ENCODE assay signal across 35 cellular contexts in genomic region chr4:153741529-153741928, GRCh38. TPM values are rescaled to one million over a fixed set of nuclear protein-coding genes. Genes with fewer than 3 reads are reported as not detected.
"Had no signal": no experiment of that assay in that cellular context is flagged by ENCODE, and none has a peak within 500 bp of the region (broad histone marks: within the 10 kb centered on the region; RNA-seq: fewer than 3 reads in every experiment).

No MANE protein-coding gene starts in this region.

- FAIRE-seq: RCC 7860, TTC549 had no signal

- H3K27me3 ChIP-seq: ascending aorta, SJCRH30 had no signal

- H3K4me3 ChIP-seq: ascending aorta, PC-9, SJCRH30, SK-N-MC had no signal

- H3K36me3 ChIP-seq: ascending aorta, SJCRH30 had no signal

- H3K4me2 ChIP-seq: PC-9 had no signal

- H2AFZ ChIP-seq: PC-9 had no signal

- H3K27ac ChIP-seq: ascending aorta, PC-9, RWPE1, SJCRH30, SK-N-MC had no signal

- H3K4me1 ChIP-seq: ascending aorta, SJCRH30 had no signal

- H3K9me3 ChIP-seq: SJCRH30 had no signal

- ATAC-seq: activated CD4-positive, alpha-beta T cell treated with anti-CD3 and anti-CD28 coated beads for 36 hours; activated CD4-positive, CD25-positive, alpha-beta regulatory T cell treated with anti-CD3 and anti-CD28 coated beads, Interleukin-2, amount 50 U/mL, for 24 hours; activated CD8-positive, alpha-beta T cell treated with anti-CD3 and anti-CD28 coated beads, Interleukin-2, amount 10 ng/mL, durations not matched to agents 7 days and 5 days; Right ventricle myocardium inferior; WTC11 had no signal

- DNase-seq: activated CD4-positive, alpha-beta T cell treated with anti-CD3 and anti-CD28 coated beads for 36 hours; activated CD4-positive, alpha-beta T cell treated with anti-CD3 and anti-CD28 coated beads, Interleukin-2, amount 10 ng/mL, durations not matched to agents 7 days and 5 days; activated CD4-positive, alpha-beta T cell treated with anti-CD3 and anti-CD28 coated beads, Interleukin-2, amount 50 U/mL, for 48 hours; activated CD8-positive, alpha-beta T cell treated with anti-CD3 and anti-CD28 coated beads, Interleukin-2, amount 10 ng/mL, durations not matched to agents 7 days and 5 days; activated gamma-delta T cell; activated naive CD4-positive, alpha-beta T cell treated with Interleukin-2 at 50 U/mL for 16 hours; activated naive CD8-positive, alpha-beta T cell treated with anti-CD3 and anti-CD28 coated beads, Interleukin-2, amount 10 ng/mL, durations not matched to agents 7 days and 5 days; activated T-cell treated with anti-CD3 and anti-CD28 coated beads, Interleukin-2, amount 50 U/mL, for 24 hours; amygdala; Karpas-422; KBM-7; NCI-H1105; NCI-H1417 treated with DMSO at 0.1 percent for 48 hours; NCI-H187 treated with DMSO at 0.1 percent for 48 hours; NCI-H2081; NCI-H2171 treated with DMSO at 0.1 percent for 48 hours; NCI-H2227 treated with DMSO at 0.1 percent for 48 hours; NCI-H446 treated with DMSO at 0.1 percent for 48 hours; NCI-H524 treated with DMSO at 0.1 percent for 48 hours; PC-9; SJCRH30; T1000 had no signal

RNA-seq across cellular contexts. Expression of gene RNF175, which starts 18.3 kb away (rescaled TPM):
- total RNA-seq: activated CD4-positive, alpha-beta T cell treated with anti-CD3 and anti-CD28 coated beads, Interleukin-2, amount 10 ng/mL, durations not matched to agents 7 days and 5 days; activated CD8-positive, alpha-beta T cell treated with anti-CD3 and anti-CD28 coated beads, Interleukin-2, amount 10 ng/mL, durations not matched to agents 7 days and 5 days; activated naive CD8-positive, alpha-beta T cell treated with anti-CD3 and anti-CD28 coated beads, Interleukin-2, amount 10 ng/mL, durations not matched to agents 7 days and 5 days; activated T-helper 2 cell treated with anti-CD3 and anti-CD28 coated beads, Interferon-gamma antibody, Interleukin-2, Interleukin-4, amounts not matched to agents 10 μg/mL and 5 μg/mL and 100 μg/mL, durations not matched to agents 14 hours and 24 hours and 36 hours; ascending aorta; PC-9; SJCRH30; T-helper 1 cell treated with Interleukin-12 subunit alpha and Interleukin-12 subunit beta and Interleukin-4 antibody, amounts not matched to agents 30 ng/mL and 1 ng/mL, for 36 hours; T-helper 2 cell treated with Interferon-gamma antibody and Interleukin-4, amounts not matched to agents 100 ng/mL and 5 ng/mL, for 36 hours had no signal

RNA-seq across cellular contexts. Expression of gene SFRP2, which starts 47.4 kb away (rescaled TPM):
- total RNA-seq: activated CD4-positive, alpha-beta T cell treated with anti-CD3 and anti-CD28 coated beads for 36 hours; activated CD4-positive, alpha-beta T cell treated with anti-CD3 and anti-CD28 coated beads, Interleukin-2, amount 10 ng/mL, durations not matched to agents 7 days and 5 days; activated CD8-positive, alpha-beta T cell treated with anti-CD3 and anti-CD28 coated beads, Interleukin-2, amount 10 ng/mL, durations not matched to agents 7 days and 5 days; activated naive CD8-positive, alpha-beta T cell treated with anti-CD3 and anti-CD28 coated beads, Interleukin-2, amount 10 ng/mL, durations not matched to agents 7 days and 5 days; activated T-helper 2 cell treated with anti-CD3 and anti-CD28 coated beads, Interferon-gamma antibody, Interleukin-2, Interleukin-4, amounts not matched to agents 10 μg/mL and 5 μg/mL and 100 μg/mL, durations not matched to agents 14 hours and 24 hours and 36 hours; MCF 10A; OCI-LY7; PC-9; Right ventricle myocardium inferior; SJCRH30; T-helper 1 cell treated with Interleukin-12 subunit alpha and Interleukin-12 subunit beta and Interleukin-4 antibody, amounts not matched to agents 30 ng/mL and 1 ng/mL, for 36 hours; T-helper 2 cell treated with Interferon-gamma antibody and Interleukin-4, amounts not matched to agents 100 ng/mL and 5 ng/mL, for 36 hours had no signal

RNA-seq across cellular contexts. Expression of gene TLR2, which starts 57.4 kb away (rescaled TPM):
- total RNA-seq: SJCRH30 had no signal
